29 cellular contexts compared by ENCODE assay signal in genomic region chr3:73150369-73150768, GRCh38.
DNase-seq lines count a peak whose midpoint lies in the region; ATAC-seq and TF ChIP-seq lines count a peak whose summit lies in the region.
"Had no signal": no experiment of that assay in that cellular context is flagged by ENCODE, and none has a peak within 500 bp of the region (broad histone marks: within the 10 kb centered on the region; RNA-seq: fewer than 3 reads in every experiment).

No MANE protein-coding gene starts in this region.

- TF ChIP-seq POLR2A in erythroblast (IDR thresholded peaks at IDR 0.05; ENCODE audit: low read length), result no peak

- DNase-seq in HEK293T (ENCODE audit: extremely low spot score) (no peak), left colon (no peak), mucosa of descending colon (no peak), GF-D8 (lab: John Stamatoyannopoulos, UW) (no peak), erythroblast (lab: John Stamatoyannopoulos, UW) (no peak)
- DNase-seq in effector CD4-positive, alpha-beta T cell, result no peak
- DNase-seq: 8988T; ACHN; AML-193; BE2C; C1 segment of cervical spinal cord; Caco-2; Calu3; CD4-positive, alpha-beta memory T cell; CD4-positive, alpha-beta T cell; CD4-positive, CD25-positive, alpha-beta regulatory T cell; CD8-positive, alpha-beta memory T cell; CD8-positive, alpha-beta T cell; COR-L47; DMS 273 treated with DMSO at 0.1 percent for 48 hours; DMS153; DMS53; DMS79; DMS79 treated with DMSO at 0.1 percent for 48 hours; DND-41; EL had no signal

- H3K4me3 ChIP-seq in mucosa of descending colon, result no peak overlapping the region
- H3K4me3 ChIP-seq: A549; BLaER1; BLaER1 treated with 17β-estradiol and CSF1 and Interleukin-3, amounts not matched to agents 10 nM and 100 nM had no signal

- POLR2A ChIA-PET in HEK293T (lab: Yijun Ruan, JAX), result no interaction called here

- TF ChIP-seq CTCF in mucosa of descending colon (IDR thresholded peaks at IDR 0.05), result no peak

- ATAC-seq in left colon (peak; percentile 57), mucosa of descending colon (peak; percentile 58)
- ATAC-seq: A549; CD8-positive, alpha-beta T cell had no signal

- no peaks in the 10 kb centered on the region for H3K9me3 ChIP-seq in mucosa of descending colon
- H3K9me3 ChIP-seq: A549, BE2C had no signal

- H3K36me3 ChIP-seq in mucosa of descending colon (ENCODE audit: low read depth), result no peaks in the 10 kb centered on the region
- H3K36me3 ChIP-seq: BE2C; BLaER1; BLaER1 treated with 17β-estradiol and CSF1 and Interleukin-3, amounts not matched to agents 10 nM and 100 nM had no signal

- intact Hi-C loops in left colon (cut with DNase I, micrococcal nuclease), result no loop called here
- intact Hi-C loops in mucosa of descending colon (cut with DNase I, micrococcal nuclease), result no loop called here

- CTCF ChIA-PET in HEK293T (lab: Yijun Ruan, JAX), result no interaction called here

- no peaks in the 10 kb centered on the region for H3K4me1 ChIP-seq in mucosa of descending colon (ENCODE audit: low read depth)
- H3K4me1 ChIP-seq: A549, BE2C had no signal

TF ChIP-seq in HEK293T, 16 proteins besides CTCF, POLR2A, EP300 and RAD21:
- TF ChIP-seq FOXK2 (IDR thresholded peaks at IDR 0.05), result no peak
- peak; percentile 55 for TF ChIP-seq PKNOX1 (IDR thresholded peaks at IDR 0.05)
